25 cellular contexts compared by ENCODE assay signal in genomic region chr3:193499801-193500485, GRCh38. TPM values are rescaled to one million over a fixed set of nuclear protein-coding genes. Genes with fewer than 3 reads are reported as not detected.
A peak's percentile ranks its signal among the peaks of the same experiment; 100 is the strongest.
DNase-seq lines count a peak whose midpoint lies in the region; ATAC-seq and TF ChIP-seq lines count a peak whose summit lies in the region.
"Had no signal": no experiment of that assay in that cellular context is flagged by ENCODE, and none has a peak within 500 bp of the region (broad histone marks: within the 10 kb centered on the region; RNA-seq: fewer than 3 reads in every experiment).

No MANE protein-coding gene starts in this region.

- no peak overlapping the region for H2BK15ac ChIP-seq in mesendoderm (replicated peaks; ENCODE audit: low read depth)
- H2BK15ac ChIP-seq in mesenchymal stem cell (ENCODE audit: low read depth, poor library complexity, severe bottlenecking) = no peak overlapping the region

- no peak overlapping the region for H4K91ac ChIP-seq in mesenchymal stem cell (ENCODE audit: low read length)

- TF ChIP-seq CTCF in SK-N-SH (IDR thresholded peaks at IDR 0.05) (no peak), upper lobe of left lung (IDR thresholded peaks at IDR 0.05) (no peak)

- no peak overlapping the region for H2AK5ac ChIP-seq in mesendoderm (ENCODE audit: low read length)
- H2AK5ac ChIP-seq in mesenchymal stem cell (ENCODE audit: low read length, severe bottlenecking) = no peak overlapping the region

- H3K9me2 ChIP-seq in SK-N-SH = no peaks in the 10 kb centered on the region

- H3K4me1 ChIP-seq in SK-N-SH (ENCODE audit: control insufficient read depth in 1 of 2, insufficient read depth in 2 of 2, low read depth in 1 of 2, low read length in 1 of 2) (no peaks in the 10 kb centered on the region), mesendoderm (ENCODE audit: control insufficient read depth, low read depth, low read length) (no peaks in the 10 kb centered on the region), upper lobe of left lung (peaks cover 17 to 34% (median 25%) of the 10 kb centered on the region in 4 donors), mesenchymal stem cell (ENCODE audit: control insufficient read depth, insufficient read depth, low read depth, low read length) (no peaks in the 10 kb centered on the region)
- H3K4me1 ChIP-seq: Peyer's patch had no signal

- H3K79me1 ChIP-seq in mesendoderm (ENCODE audit: low read length) = no peaks in the 10 kb centered on the region
- H3K79me1 ChIP-seq in mesenchymal stem cell (replicated peaks; ENCODE audit: low read length, poor library complexity, severe bottlenecking) = no peaks in the 10 kb centered on the region

- DNase-seq in SK-N-SH = no peak
- peak; percentile 41 for DNase-seq in epithelial cell of prostate (ENCODE audit: low read depth, low spot score)
- peak; percentile 13 for DNase-seq in mesendoderm
- no peak for DNase-seq in upper lobe of left lung
- DNase-seq in mesenchymal stem cell = no peak
- DNase-seq in G401 (ENCODE audit: low spot score) = no peak
- DNase-seq: 8988T; CD8-positive, alpha-beta T cell; GDM1; KG1; NCI-H1092; NCI-H1436; NCI-H187 treated with DMSO at 0.1 percent for 48 hours; NCI-H2107; NCI-H2227 treated with DMSO at 0.1 percent for 48 hours; NCI-H510A treated with DMSO at 0.1 percent for 48 hours; NCI-H748 treated with DMSO at 0.1 percent for 48 hours; NK-92 treated with Interleukin-12 subunit alpha and Interleukin-12 subunit beta, amount 100 ng/mL, for 24 hours; Peyer's patch; SJCRH30 had no signal

- H4K5ac ChIP-seq in mesendoderm (ENCODE audit: low read length) = no peak overlapping the region

- no peak for TF ChIP-seq EP300 in SK-N-SH (IDR thresholded peaks at IDR 0.05; ENCODE audit: borderline replicate concordance in 1 of 2, low read depth in 1 of 2, low read length in 1 of 2)
- no peak for TF ChIP-seq EP300 in upper lobe of left lung (IDR thresholded peaks at IDR 0.05)

- in situ Hi-C loops in G401 (cut with HindIII; ENCODE audit: low sequenced_read_pairs) = no loop called here

- H3K27ac ChIP-seq in SK-N-SH (ENCODE audit: low read depth in 2 of 2, low read length in 1 of 2) (no peak overlapping the region), epithelial cell of prostate (peak overlapping the region; percentile 35), mesendoderm (ENCODE audit: low read depth, low read length) (no peak overlapping the region), upper lobe of left lung (peak overlapping the region in 3 of 4 donors; percentile 13 to 58 (median 40)), mesenchymal stem cell (ENCODE audit: low read length, poor library complexity, severe bottlenecking) (no peak overlapping the region)
- H3K27ac ChIP-seq: BLaER1 treated with 17β-estradiol and CSF1 and Interleukin-3, amounts not matched to agents 10 nM and 100 nM; HL-60; Peyer's patch; SJCRH30 had no signal

- H3K27me3 ChIP-seq in SK-N-SH (ENCODE audit: insufficient read depth) = no peaks in the 10 kb centered on the region
- no peaks in the 10 kb centered on the region for H3K27me3 ChIP-seq in mesendoderm (ENCODE audit: insufficient read depth, low read length, poor library complexity)
- no peaks in the 10 kb centered on the region for H3K27me3 ChIP-seq in upper lobe of left lung
- H3K27me3 ChIP-seq in mesenchymal stem cell (ENCODE audit: control insufficient read depth in 1 of 2, insufficient read depth in 1 of 2, low read length in 2 of 2) = no peaks in the 10 kb centered on the region
- H3K27me3 ChIP-seq: BLaER1 treated with 17β-estradiol and CSF1 and Interleukin-3, amounts not matched to agents 10 nM and 100 nM; Peyer's patch; SJCRH30 had no signal

- H3K79me2 ChIP-seq in SK-N-SH (ENCODE audit: insufficient read depth) = no peaks in the 10 kb centered on the region
- H3K79me2 ChIP-seq in mesendoderm (ENCODE audit: control insufficient read depth, insufficient read depth, low read length) = no peaks in the 10 kb centered on the region

- H3K9ac ChIP-seq in SK-N-SH = no peak overlapping the region
- H3K9ac ChIP-seq in mesendoderm (ENCODE audit: low read length) = no peak overlapping the region
- H3K9ac ChIP-seq in mesenchymal stem cell (ENCODE audit: low read length) = no peak overlapping the region
- H3K9ac ChIP-seq: BLaER1 treated with 17β-estradiol and CSF1 and Interleukin-3, amounts not matched to agents 10 nM and 100 nM had no signal

- CTCF ChIA-PET in SK-N-SH (lab: Yijun Ruan, JAX) = no interaction called here

- no peak overlapping the region for H3K23ac ChIP-seq in mesendoderm (ENCODE audit: low read length)
- no peak overlapping the region for H3K23ac ChIP-seq in mesenchymal stem cell (ENCODE audit: low read length in 2 of 2)

- H3K36me3 ChIP-seq in SK-N-SH (replicated peaks in 1 of 2; ENCODE audit: control insufficient read depth in 1 of 2, insufficient read depth in 2 of 2, low read length in 1 of 2) (no peaks in the 10 kb centered on the region), mesendoderm (ENCODE audit: control insufficient read depth, insufficient read depth, low read length) (no peaks in the 10 kb centered on the region), upper lobe of left lung (no peaks in the 10 kb centered on the region), mesenchymal stem cell (ENCODE audit: control insufficient read depth in 1 of 2, insufficient read depth in 2 of 2, low read depth in 1 of 2, low read length in 2 of 2) (no peaks in the 10 kb centered on the region)
- H3K36me3 ChIP-seq: BLaER1 treated with 17β-estradiol and CSF1 and Interleukin-3, amounts not matched to agents 10 nM and 100 nM; Peyer's patch; SJCRH30 had no signal

- no peaks in the 10 kb centered on the region for H4K20me1 ChIP-seq in SK-N-SH (ENCODE audit: insufficient read depth)
- H4K20me1 ChIP-seq: BLaER1 treated with 17β-estradiol and CSF1 and Interleukin-3, amounts not matched to agents 10 nM and 100 nM had no signal

- H3K9me3 ChIP-seq in SK-N-SH (no peaks in the 10 kb centered on the region), upper lobe of left lung (no peaks in the 10 kb centered on the region), mesenchymal stem cell (ENCODE audit: control insufficient read depth, low read length) (no peaks in the 10 kb centered on the region)
- H3K9me3 ChIP-seq: BLaER1 treated with 17β-estradiol and CSF1 and Interleukin-3, amounts not matched to agents 10 nM and 100 nM; Peyer's patch; SJCRH30 had no signal

- H3K4me2 ChIP-seq in SK-N-SH (no peak overlapping the region), mesendoderm (ENCODE audit: low read length) (no peak overlapping the region), mesenchymal stem cell (ENCODE audit: low read length, poor library complexity, severe bottlenecking) (no peak overlapping the region)
- H3K4me2 ChIP-seq: BLaER1 treated with 17β-estradiol and CSF1 and Interleukin-3, amounts not matched to agents 10 nM and 100 nM had no signal

- no peak overlapping the region for H3K4ac ChIP-seq in mesendoderm (ENCODE audit: low read depth, low read length)
- H3K4ac ChIP-seq in mesenchymal stem cell (ENCODE audit: low read depth in 1 of 2, low read length in 2 of 2) = no peak overlapping the region

- no peak for TF ChIP-seq POLR2A in upper lobe of left lung (IDR thresholded peaks at IDR 0.05)

- H3K56ac ChIP-seq in mesendoderm (ENCODE audit: low read length) = no peak overlapping the region

- no peaks in the 10 kb centered on the region for H3F3A ChIP-seq in SK-N-SH (replicated peaks; ENCODE audit: insufficient read depth)

- H2AFZ ChIP-seq in SK-N-SH (ENCODE audit: low read depth) (peak overlapping the region; percentile 9; the same call in 1 of the 2 replicates), mesenchymal stem cell (ENCODE audit: low read depth, low read length) (no peak overlapping the region)

- H3K18ac ChIP-seq in mesendoderm (ENCODE audit: low read length) (no peak overlapping the region), mesenchymal stem cell (ENCODE audit: low read depth in 1 of 2, low read length in 2 of 2) (no peak overlapping the region)

- no peak overlapping the region for H3K14ac ChIP-seq in mesenchymal stem cell (ENCODE audit: low read length in 2 of 2)

- WGBS in SK-N-SH (ENCODE audit: low lambda C conversion rate) = 24% methylated on average over 7 of the region's 7 CpGs
- no CpG with 5 or more reads among the region's 7 CpGs for WGBS in mesendoderm (ENCODE audit: extremely low coverage, insufficient coverage, low lambda C conversion rate)
- WGBS in upper lobe of left lung, 2 donors = 50 to 52% methylated on average over 7 of the region's 7 CpGs
- 96% methylated on average over 6 of the region's 7 CpGs for WGBS in mesenchymal stem cell

- H3K4me3 ChIP-seq in SK-N-SH (ENCODE audit: low read depth in 2 of 2, low read length in 1 of 2) (no peak overlapping the region), mesendoderm (ENCODE audit: low read length) (no peak overlapping the region), upper lobe of left lung (no peak overlapping the region), mesenchymal stem cell (ENCODE audit: insufficient read depth in 1 of 2, low read depth in 1 of 2, low read length in 2 of 2) (no peak overlapping the region)
- H3K4me3 ChIP-seq: BLaER1 treated with 17β-estradiol and CSF1 and Interleukin-3, amounts not matched to agents 10 nM and 100 nM; Peyer's patch; SJCRH30 had no signal

- H2BK5ac ChIP-seq in mesendoderm (ENCODE audit: low read length) (no peak overlapping the region), mesenchymal stem cell (ENCODE audit: low read depth, low read length, poor library complexity, severe bottlenecking) (no peak overlapping the region)

- no peak for TF ChIP-seq RAD21 in SK-N-SH (IDR thresholded peaks at IDR 0.05; ENCODE audit: low read length)

- H2BK120ac ChIP-seq in mesendoderm (ENCODE audit: low read depth, low read length) (no peak overlapping the region), mesenchymal stem cell (ENCODE audit: low read depth, low read length) (no peak overlapping the region)

- ATAC-seq in SK-N-SH treated with all-trans-retinoic acid at 6 μM for 48 hours = no peak
- no peak for ATAC-seq in upper lobe of left lung (ENCODE audit: low FRiP score in 2 of 2)
- no peak for ATAC-seq in HG02938 (IDR thresholded peaks at IDR 0.05; ENCODE audit: unreplicated experiment)
- ATAC-seq: CD8-positive, alpha-beta T cell had no signal

- no peak overlapping the region for H2BK12ac ChIP-seq in mesenchymal stem cell (ENCODE audit: low read length in 2 of 2)

- POLR2A ChIA-PET in SK-N-SH (lab: Yijun Ruan, JAX) = no interaction called here

- H4K8ac ChIP-seq in mesendoderm (ENCODE audit: low read depth, low read length) (no peak overlapping the region), mesenchymal stem cell (ENCODE audit: low read length) (no peak overlapping the region)

TF ChIP-seq in SK-N-SH, 30 proteins besides CTCF, POLR2A, EP300 and RAD21:
- no peak for TF ChIP-seq TCF12 (IDR thresholded peaks at IDR 0.05)
- no peak for TF ChIP-seq GABPA (IDR thresholded peaks at IDR 0.05; ENCODE audit: low read depth)

TF ChIP-seq in SK-N-SH treated with all-trans-retinoic acid at 6 μM for 48 hours, 23 proteins besides CTCF, POLR2A, EP300 and RAD21 (continues in another document):
- TF ChIP-seq CSDC2 (CRISPR knock-in tag; IDR thresholded peaks at IDR 0.05) = no peak

RNA-seq across cellular contexts. Expression of gene ATP13A4, which starts 54.8 kb away (rescaled TPM):
- 0.02 and 0.03 TPM in 2 replicates for polyA plus RNA-seq in SK-N-SH (2012; rRNA removed)
- polyA plus RNA-seq in SK-N-SH (2012; cell fraction: cytosol; rRNA removed) = 0.03 and 0.05 TPM in 2 replicates
- 0.11 and 0.29 TPM in 2 replicates for polyA plus RNA-seq in SK-N-SH (2012; cell fraction: nucleus; rRNA removed)
- polyA plus RNA-seq in mesendoderm (2013, experiment 1 of 2) = 0.01 TPM
- polyA plus RNA-seq in mesendoderm (2013, experiment 2 of 2) = 0.04 TPM
- total RNA-seq in upper lobe of left lung = 100 to 1,000 TPM; 145 to 407 (median 201) TPM
- not detected for polyA plus RNA-seq in mesenchymal stem cell (2013, experiment 1 of 2)
- not detected for polyA plus RNA-seq in mesenchymal stem cell (2013, experiment 2 of 2)
- total RNA-seq in G401 (2014; rRNA removed; shearing (Covaris generic)) = not detected in 2 replicates
- total RNA-seq: HT1080 had no signal

Comparison
In these comparisons a context has a peak if more than half of its experiments do, and no peak if none do; other contexts are left out.
1. DNase-seq: peak in epithelial cell of prostate (single experiment) and mesendoderm (single experiment); none in SK-N-SH (single experiment), upper lobe of left lung (0 of 2), mesenchymal stem cell (single experiment) and G401 (single experiment).
2. H3K27ac ChIP-seq: peak in epithelial cell of prostate (single experiment) and upper lobe of left lung (3 of 4); none in SK-N-SH (0 of 2), mesendoderm (single experiment) and mesenchymal stem cell (single experiment).
3. RNA of gene ATP13A4, which starts 54.8 kb away (total RNA-seq): 145 to 407 TPM in upper lobe of left lung; not detected in G401; every median in the first group is over 100 times any median in the second.